6 cellular contexts compared by ENCODE assay signal in genomic region chr3:69235227-69235626, GRCh38.
A peak's percentile ranks its signal among the peaks of the same experiment; 100 is the strongest.
DNase-seq lines count a peak whose midpoint lies in the region; ATAC-seq and TF ChIP-seq lines count a peak whose summit lies in the region.
"Not testable (repeated sequence)": the region's sequence is repeated elsewhere in the genome, so short reads cannot be mapped to it uniquely, and the experiment has no call there.

No MANE protein-coding gene starts in this region.

- not testable (repeated sequence) for H4K20me1 ChIP-seq in HCT116 (ENCODE audit: insufficient read depth)

- not testable (repeated sequence) for H3K79me2 ChIP-seq in HCT116 (ENCODE audit: insufficient read depth, low read length)

- 0 out of 4 replicates have a peak overlapping the region, but pooled peaks of 1 of the 2 experiments have one; percentile 20 for H3K4me3 ChIP-seq in HCT116 (replicated peaks in 1 of 2; ENCODE audit: low read depth in 1 of 2, low read length in 2 of 2)

- H3K27me3 Mint-ChIP-seq in T-helper 2 cell treated with Interferon-gamma antibody and Interleukin-4, amounts not matched to agents 5 μg/mL and 100 μg/mL, for 36 hours (ENCODE audit: low read depth); activated naive CD8-positive, alpha-beta T cell treated with anti-CD3 and anti-CD28 coated beads, Interleukin-2, amount 10 ng/mL, durations not matched to agents 7 days and 5 days; mesothelial cell of epicardium (ENCODE audit: low read depth): not testable (repeated sequence)

- BruUV-seq in HCT116 (replicated peaks; lab: Mats Ljungman, UMichigan) = not testable (repeated sequence)

- H2AFZ ChIP-seq in HCT116 (ENCODE audit: low read depth, low read length, poor library complexity, severe bottlenecking) = not testable (repeated sequence)

- ATAC-seq in HCT116 = peak; percentile 68
- not testable (repeated sequence) for ATAC-seq in activated naive CD8-positive, alpha-beta T cell treated with anti-CD3 and anti-CD28 coated beads, Interleukin-2, amount 10 ng/mL, durations not matched to agents 7 days and 5 days (ENCODE audit: low read depth)
- ATAC-seq in esophagus mucosa = peak; percentile 77

- RAD21 ChIA-PET in HCT116 (lab: Charles Lee; ENCODE audit: low non-redundant PET in 1 of 2, low total read pairs in 2 of 2, uncharacterized antibody in 2 of 2, unreplicated experiment in 2 of 2) = not testable (repeated sequence)

- not testable (repeated sequence) for H3K27ac ChIP-seq in HCT116 (ENCODE audit: low read depth, low read length)

- not testable (repeated sequence) for H3K9me3 ChIP-seq in HCT116 (ENCODE audit: control insufficient read depth in 1 of 2, insufficient read depth in 1 of 2, low read depth in 1 of 2, low read length in 2 of 2)

- H3K9me3 Mint-ChIP-seq in T-helper 2 cell treated with Interferon-gamma antibody and Interleukin-4, amounts not matched to agents 5 μg/mL and 100 μg/mL, for 36 hours; activated naive CD8-positive, alpha-beta T cell treated with anti-CD3 and anti-CD28 coated beads, Interleukin-2, amount 10 ng/mL, durations not matched to agents 7 days and 5 days; mesothelial cell of epicardium: not testable (repeated sequence)

- not testable (repeated sequence) for H3K4me3 Mint-ChIP-seq in T-helper 2 cell treated with Interferon-gamma antibody and Interleukin-4, amounts not matched to agents 5 μg/mL and 100 μg/mL, for 36 hours; activated naive CD8-positive, alpha-beta T cell treated with anti-CD3 and anti-CD28 coated beads, Interleukin-2, amount 10 ng/mL, durations not matched to agents 7 days and 5 days
- H3K4me3 Mint-ChIP-seq in mesothelial cell of epicardium = peak overlapping the region; percentile 60

- not testable (repeated sequence) for H3K9me2 ChIP-seq in HCT116 (ENCODE audit: insufficient read depth)

- not testable (repeated sequence) for DNase-seq in HCT116 (ENCODE audit: low read depth, low spot score); T-helper 2 cell treated with Interferon-gamma antibody and Interleukin-4, amounts not matched to agents 5 μg/mL and 100 μg/mL, for 36 hours (ENCODE audit: low spot score); activated naive CD8-positive, alpha-beta T cell treated with anti-CD3 and anti-CD28 coated beads, Interleukin-2, amount 10 ng/mL, durations not matched to agents 7 days and 5 days; mesothelial cell of epicardium (ENCODE audit: low spot score in 2 of 2, unreplicated experiment in 2 of 2)
- peak; percentile 0 for DNase-seq in NCI-H82 (lab: John Stamatoyannopoulos, UW)

- H3K27ac Mint-ChIP-seq in T-helper 2 cell treated with Interferon-gamma antibody and Interleukin-4, amounts not matched to agents 5 μg/mL and 100 μg/mL, for 36 hours = peak overlapping the region; percentile 36
- H3K27ac Mint-ChIP-seq in activated naive CD8-positive, alpha-beta T cell treated with anti-CD3 and anti-CD28 coated beads, Interleukin-2, amount 10 ng/mL, durations not matched to agents 7 days and 5 days = peak overlapping the region; percentile 16
- H3K27ac Mint-ChIP-seq in mesothelial cell of epicardium = peak overlapping the region; percentile 87

- intact Hi-C loops in HCT116 (cut with micrococcal nuclease) = not testable (repeated sequence)

- peak overlapping the region; percentile 58 for H3K4me2 ChIP-seq in HCT116 (ENCODE audit: low read length)

- not testable (repeated sequence) for H3K27me3 ChIP-seq in HCT116 (ENCODE audit: insufficient read depth, low read length)

- not testable (repeated sequence) for TF ChIP-seq POLR2A in HCT116 (IDR thresholded peaks at IDR 0.05; ENCODE audit: borderline replicate concordance, extremely low read depth, insufficient read depth, insufficient read length)

- not testable (repeated sequence) for TF ChIP-seq RAD21 in HCT116 (IDR thresholded peaks at IDR 0.05; ENCODE audit: low read depth)

- TF ChIP-seq CTCF in HCT116 (IDR thresholded peaks at IDR 0.05 in 2 of 3, conservative IDR thresholded peaks at IDR 0.05 in 1 of 3; ENCODE audit: borderline replicate concordance in 1 of 3, insufficient read depth in 1 of 3, low read depth in 2 of 3, low read length in 2 of 3); mesothelial cell of epicardium (IDR thresholded peaks at IDR 0.05; ENCODE audit: unreplicated experiment): not testable (repeated sequence)

- not testable (repeated sequence) for H3K36me3 ChIP-seq in HCT116 (ENCODE audit: control insufficient read depth in 1 of 2, insufficient read depth in 2 of 2, low read length in 2 of 2)

- peaks cover 16% of the 10 kb centered on the region for H3K4me1 Mint-ChIP-seq in T-helper 2 cell treated with Interferon-gamma antibody and Interleukin-4, amounts not matched to agents 5 μg/mL and 100 μg/mL, for 36 hours (ENCODE audit: low read depth)
- H3K4me1 Mint-ChIP-seq in activated naive CD8-positive, alpha-beta T cell treated with anti-CD3 and anti-CD28 coated beads, Interleukin-2, amount 10 ng/mL, durations not matched to agents 7 days and 5 days = peaks cover 14% of the 10 kb centered on the region
- peaks cover 77% of the 10 kb centered on the region for H3K4me1 Mint-ChIP-seq in mesothelial cell of epicardium

- POLR2A ChIA-PET in HCT116 (lab: Charles Lee) = interaction anchor here (0.8 kb wide), 1 partner anchor 9 kb away, joined by 3 read pairs; no protein-coding TSS in a partner anchor
- POLR2A ChIA-PET in activated naive CD8-positive, alpha-beta T cell treated with anti-CD3 and anti-CD28 coated beads, Interleukin-2, amount 10 ng/mL, durations not matched to agents 7 days and 5 days (lab: Charles Lee) = interaction anchor here (1.0 kb wide), 1 partner anchor 36 kb away, joined by 3 read pairs; no protein-coding TSS in a partner anchor

- not testable (repeated sequence) for H3K36me3 Mint-ChIP-seq in T-helper 2 cell treated with Interferon-gamma antibody and Interleukin-4, amounts not matched to agents 5 μg/mL and 100 μg/mL, for 36 hours (ENCODE audit: low read depth); activated naive CD8-positive, alpha-beta T cell treated with anti-CD3 and anti-CD28 coated beads, Interleukin-2, amount 10 ng/mL, durations not matched to agents 7 days and 5 days; mesothelial cell of epicardium

- CTCF ChIA-PET in HCT116 (lab: Charles Lee) = not testable (repeated sequence)

- not testable (repeated sequence) for H3K9ac ChIP-seq in HCT116 (ENCODE audit: low read length)

- peaks cover 26 to 33% of the 10 kb centered on the region in 2 experiments for H3K4me1 ChIP-seq in HCT116 (ENCODE audit: control insufficient read depth in 1 of 2, insufficient read depth in 2 of 2, low read length in 2 of 2)

TF ChIP-seq in HCT116, 20 proteins besides CTCF, POLR2A, EP300 and RAD21:
- TF ChIP-seq TCF7L2 (IDR thresholded peaks at IDR 0.05; ENCODE audit: borderline replicate concordance, extremely low read depth, insufficient read depth, insufficient read length) = peak; percentile 18
- peak; percentile 34; the same call in 1 of the 2 replicates for TF ChIP-seq FOSL1 (IDR thresholded peaks at IDR 0.05; ENCODE audit: low read depth)
- peak; percentile 70 for TF ChIP-seq EGR1 (IDR thresholded peaks at IDR 0.05; ENCODE audit: low read depth)
- peak; percentile 49; the same call in 1 of the 2 replicates for TF ChIP-seq SP1 (IDR thresholded peaks at IDR 0.05; ENCODE audit: low read depth)

Comparison
In these comparisons a context has a peak if more than half of its experiments do, and no peak if none do; other contexts are left out.
1. H3K27ac Mint-ChIP-seq: peak in every context shown above with its lines; median percentile 87 in mesothelial cell of epicardium; 36 in T-helper 2 cell treated with Interferon-gamma antibody and Interleukin-4, amounts not matched to agents 5 μg/mL and 100 μg/mL, for 36 hours; 16 in activated naive CD8-positive, alpha-beta T cell treated with anti-CD3 and anti-CD28 coated beads, Interleukin-2, amount 10 ng/mL, durations not matched to agents 7 days and 5 days.